ENCODE assay signal across 9 cellular contexts in the genomic region with DNA sequence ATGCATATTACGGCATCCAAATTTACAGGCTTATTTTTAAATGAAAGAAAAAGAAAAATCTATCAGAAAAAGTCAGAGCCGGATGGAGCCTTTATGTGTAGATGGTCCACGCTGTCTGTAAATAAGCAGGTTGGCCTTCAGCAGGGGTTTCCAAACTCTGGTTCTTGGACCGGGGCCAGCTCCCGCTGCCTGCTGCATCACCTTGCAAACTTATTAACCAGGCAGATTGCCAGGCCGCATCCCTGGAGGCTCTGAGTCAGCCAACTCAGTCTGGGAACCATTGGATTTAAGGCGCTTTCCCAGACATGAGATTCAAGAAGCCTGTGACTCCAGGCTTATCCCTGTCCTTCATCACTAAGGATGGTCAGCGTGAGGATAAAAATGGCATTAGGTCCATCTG.
DNase-seq lines count a peak whose midpoint lies in the region; ATAC-seq and TF ChIP-seq lines count a peak whose summit lies in the region.
"Had no signal": no experiment of that assay in that cellular context is flagged by ENCODE, and none has a peak within 500 bp of the region (broad histone marks: within the 10 kb centered on the region; RNA-seq: fewer than 3 reads in every experiment).

No MANE protein-coding gene starts in this region.

- no peaks in the 10 kb centered on the region for H4K20me1 ChIP-seq in hepatocyte (ENCODE audit: insufficient read depth, poor library complexity, severe bottlenecking)

- H3K79me2 ChIP-seq in hepatocyte, result no peaks in the 10 kb centered on the region

- H3K27me3 ChIP-seq in SJSA1 (replicated peaks), result 0 out of 2 replicates have a peak, but pooled peaks cover 6% of the 10 kb centered on the region
- no peaks in the 10 kb centered on the region for H3K27me3 ChIP-seq in hepatocyte
- H3K27me3 ChIP-seq: spleen had no signal

- H3K27me3 Mint-ChIP-seq in immature natural killer cell (ENCODE audit: low read depth in 3 of 3), result peaks cover 0 to 5% (median 2%) of the 10 kb centered on the region in 3 donors

- H3K27ac Mint-ChIP-seq in immature natural killer cell, result no peak overlapping the region

- in situ Hi-C loops in ACHN (cut with HindIII; ENCODE audit: low pct_ligation_motif_present, low pct_unique_long_range_greater_than_20kb, low sequenced_read_pairs), result no loop called here

- H3K4me3 ChIP-seq in SJSA1 (no peak overlapping the region), hepatocyte (no peak overlapping the region)
- H3K4me3 ChIP-seq: spleen had no signal

- no peak overlapping the region for H2AFZ ChIP-seq in hepatocyte

- H3K4me3 Mint-ChIP-seq in immature natural killer cell, result no peak overlapping the region

- H3K4me1 Mint-ChIP-seq in immature natural killer cell, result no peaks in the 10 kb centered on the region

- no peaks in the 10 kb centered on the region for H3K36me3 Mint-ChIP-seq in immature natural killer cell

- H3K36me3 ChIP-seq in SJSA1 (no peaks in the 10 kb centered on the region), hepatocyte (replicated peaks; ENCODE audit: insufficient read depth, low read depth) (no peaks in the 10 kb centered on the region)
- H3K36me3 ChIP-seq: spleen had no signal

- H3K4me2 ChIP-seq in hepatocyte, result no peak overlapping the region

- ATAC-seq in HG03159 (IDR thresholded peaks at IDR 0.05; ENCODE audit: unreplicated experiment), result no peak

- 60% methylated on average over 8 of the region's 8 CpGs for WGBS in hepatocyte (ENCODE audit: low lambda C conversion rate, missing lambda C conversion rate)

- no peak for TF ChIP-seq CTCF in hepatocyte (IDR thresholded peaks at IDR 0.05; ENCODE audit: poor library complexity)

- H3K27ac ChIP-seq in SJSA1, result no peak overlapping the region
- no peak overlapping the region for H3K27ac ChIP-seq in hepatocyte
- H3K27ac ChIP-seq: spleen had no signal

- DNase-seq in ACHN, result peak; percentile 91
- DNase-seq in NCI-H1105 treated with DMSO at 0.1 percent for 48 hours (lab: John Stamatoyannopoulos, UW), result peak; percentile 98
- DNase-seq in SJSA1 (ENCODE audit: low read depth in 1 of 2, low spot score in 2 of 2), result peak; percentile 32 to 79
- DNase-seq in hepatocyte (ENCODE audit: low spot score), result peak; percentile 90
- DNase-seq in occipital lobe (lab: John Stamatoyannopoulos, UW), result no peak
- DNase-seq in immature natural killer cell, result no peak
- no peak for DNase-seq in NOMO-1 treated with DMSO at 0.1 percent for 48 hours (lab: John Stamatoyannopoulos, UW; ENCODE audit: unreplicated experiment)
- DNase-seq: spleen had no signal

- H3K4me1 ChIP-seq in SJSA1 (replicated peaks) (no peaks in the 10 kb centered on the region; the same call in 1 of the 2 replicates), hepatocyte (ENCODE audit: insufficient read depth) (no peaks in the 10 kb centered on the region)
- H3K4me1 ChIP-seq: spleen had no signal

- H3K9me2 ChIP-seq in hepatocyte (replicated peaks; ENCODE audit: insufficient read depth), result no peaks in the 10 kb centered on the region

- H3K9me3 ChIP-seq in SJSA1 (replicated peaks) (no peaks in the 10 kb centered on the region), hepatocyte (ENCODE audit: low read depth) (no peaks in the 10 kb centered on the region)
- H3K9me3 ChIP-seq: spleen had no signal

- no peaks in the 10 kb centered on the region for H3K9me3 Mint-ChIP-seq in immature natural killer cell

Comparison
In these comparisons a context has a peak if more than half of its experiments do, and no peak if none do; other contexts are left out.
1. DNase-seq: peak in ACHN (single experiment), NCI-H1105 treated with DMSO at 0.1 percent for 48 hours (single experiment), SJSA1 (2 of 2) and hepatocyte (single experiment); none in occipital lobe (single experiment), immature natural killer cell (0 of 3) and NOMO-1 treated with DMSO at 0.1 percent for 48 hours (single experiment).